Comparison of ENCODE assay signal across 13 cellular contexts in the genomic region with DNA sequence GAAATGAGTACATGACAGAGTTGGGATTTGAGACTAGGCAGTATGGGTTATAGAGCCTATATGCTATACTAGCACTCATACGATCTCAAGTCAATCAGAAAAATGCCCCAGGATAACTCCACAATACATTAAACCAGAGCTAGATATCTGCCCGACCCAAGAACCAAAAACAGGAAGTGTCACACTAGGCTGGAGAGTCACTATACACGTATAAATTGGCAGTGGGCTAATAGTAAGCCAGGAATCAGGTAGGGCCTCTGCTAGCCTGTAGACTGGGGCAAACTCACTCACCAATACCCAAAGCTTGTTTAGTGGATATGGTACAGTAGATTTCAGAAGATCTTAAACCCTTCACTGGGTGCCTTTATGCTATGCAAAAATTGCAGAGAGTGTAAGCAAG. TPM values are rescaled to one million over a fixed set of nuclear protein-coding genes. Genes with fewer than 3 reads are reported as not detected.
DNase-seq lines count a peak whose midpoint lies in the region; ATAC-seq, FAIRE-seq and TF ChIP-seq lines count a peak whose summit lies in the region.
"Had no signal": no experiment of that assay in that cellular context is flagged by ENCODE, and none has a peak within 500 bp of the region (broad histone marks: within the 10 kb centered on the region; RNA-seq: fewer than 3 reads in every experiment).

No MANE protein-coding gene starts in this region.

- peak overlapping the region; percentile 73 for H2AFZ ChIP-seq in GM12878 (ENCODE audit: control insufficient read depth, low read depth, low read length)

- intact Hi-C loops in GM12878 (cut with micrococcal nuclease; ENCODE audit: unreplicated experiment) = loop anchor here (5.0 kb wide), 1 partner anchor 32 kb away; a partner anchor contains a TSS

- TF ChIP-seq EP300 in GM12878 (IDR thresholded peaks at IDR 0.05; ENCODE audit: borderline replicate concordance in 1 of 2, control insufficient read depth in 1 of 2, low read depth in 2 of 2, low read length in 2 of 2) = no peak

- no peak for TF ChIP-seq RAD21 in GM12878 (IDR thresholded peaks at IDR 0.05; ENCODE audit: insufficient read depth, low read depth, low read length)

- H3K27ac ChIP-seq in GM12878 (ENCODE audit: control insufficient read depth, insufficient read depth) = peak overlapping the region; percentile 4; the same call in 1 of the 2 replicates

- H3K4me3 ChIP-seq in GM12878 = 0 out of 2 replicates have a peak overlapping the region, but pooled peaks have one; percentile 7
- H3K4me3 ChIP-seq: body of pancreas, MG63 had no signal

- H3K36me3 ChIP-seq in GM12878 (ENCODE audit: control insufficient read depth in 2 of 2, insufficient read depth in 2 of 2, low read length in 1 of 2) = no peaks in the 10 kb centered on the region
- H3K36me3 ChIP-seq: MG63 had no signal

- no peaks in the 10 kb centered on the region for H3K9me3 ChIP-seq in GM12878 (replicated peaks; ENCODE audit: control insufficient read depth, insufficient read depth, low read length)
- H3K9me3 ChIP-seq: body of pancreas, MG63 had no signal

- no peak for TF ChIP-seq CTCF in GM12878 (IDR thresholded peaks at IDR 0.05 in 2 of 3, conservative IDR thresholded peaks at IDR 0.05 in 1 of 3; ENCODE audit: control insufficient read depth in 2 of 3, extremely low read depth in 1 of 3, insufficient read depth in 1 of 3, low read depth in 3 of 3, low read length in 3 of 3)

- SMC1A ChIA-PET in GM12878 (lab: Charles Lee; ENCODE audit: uncharacterized antibody, unreplicated experiment) = interaction anchor here (0.9 to 1.0 kb wide), 2 partner anchors 9 to 15 kb away, joined by 3 read pairs; no protein-coding TSS in a partner anchor

- TF ChIP-seq POLR2A in GM12878 (IDR thresholded peaks at IDR 0.05; ENCODE audit: low read depth, low read length) = no peak

- no peak overlapping the region for H3K9ac ChIP-seq in GM12878 (ENCODE audit: control insufficient read depth, insufficient read depth, low read length)

- POLR2A ChIA-PET in GM12878 (lab: Charles Lee) = interaction anchor here (0.7 to 1.4 kb wide), 4 partner anchors 9 to 33 kb away, joined by 3 to 6 read pairs (median 4); a partner anchor contains a TSS

- H4K20me1 ChIP-seq in GM12878 (ENCODE audit: control insufficient read depth, insufficient read depth) = no peaks in the 10 kb centered on the region

- H3K4me1 ChIP-seq in GM12878 (ENCODE audit: control insufficient read depth, insufficient read depth, low read length) = peaks cover 8% of the 10 kb centered on the region; the same call in 1 of the 2 replicates
- H3K4me1 ChIP-seq: Caco-2 had no signal

- ATAC-seq in GM18498 (IDR thresholded peaks at IDR 0.05; ENCODE audit: unreplicated experiment) (peak; percentile 79), GM21576 (IDR thresholded peaks at IDR 0.05; ENCODE audit: unreplicated experiment) (peak; percentile 64), GM12878 (peak; percentile 83), SK-N-SH treated with all-trans-retinoic acid at 6 μM for 48 hours (no peak)
- ATAC-seq: body of pancreas had no signal

- FAIRE-seq in GM12878 (lab: Jason Lieb, UNC) = no peak

- WGBS in GM12878 (ENCODE audit: insufficient coverage, insufficient replicate concordance, low lambda C conversion rate, missing lambda C conversion rate) = 13% methylated on average over 3 of the region's 3 CpGs

- peak; percentile 70 for DNase-seq in KBM-7
- no peak for DNase-seq in GM12878 (ENCODE audit: low read depth, low spot score)
- no peak for DNase-seq in AG20443 (ENCODE audit: low spot score)
- no peak for DNase-seq in NCI-H1436 treated with DMSO at 0.1 percent for 48 hours (lab: John Stamatoyannopoulos, UW)
- DNase-seq in DMS79 (lab: John Stamatoyannopoulos, UW) = no peak
- DNase-seq: activated CD8-positive, alpha-beta memory T cell treated with anti-CD3 and anti-CD28 coated beads, Interleukin-2, amount 50 U/mL, for 4 hours; body of pancreas; Caco-2; MG63; NCI-H524 treated with DMSO at 0.1 percent for 48 hours had no signal

- H3K79me2 ChIP-seq in GM12878 (ENCODE audit: control insufficient read depth, insufficient read depth, low read length) = no peaks in the 10 kb centered on the region

- peak overlapping the region; percentile 12 for H3K4me2 ChIP-seq in GM12878 (ENCODE audit: control insufficient read depth, insufficient read depth)

- no peaks in the 10 kb centered on the region for H3K27me3 ChIP-seq in GM12878 (replicated peaks in 1 of 2; ENCODE audit: control insufficient read depth in 2 of 2, insufficient read depth in 2 of 2, low read length in 1 of 2)
- H3K27me3 ChIP-seq: body of pancreas, MG63 had no signal

- in situ Hi-C loops in KBM-7 (cut with MboI; ENCODE audit: low pct_unique_long_range_greater_than_20kb, low sequenced_read_pairs) (no loop called here), GM12878 (cut with MboI) (no loop called here)

- no TSS peak for BruUV-seq in GM12878 (replicated peaks; lab: Mats Ljungman, UMichigan)

- CTCF ChIA-PET in GM12878 (lab: Yijun Ruan, JAX) = interaction anchor here (1.0 to 1.6 kb wide), 2 partner anchors 32 kb away, joined by 3 to 8 read pairs; no protein-coding TSS in a partner anchor

- RAD21 ChIA-PET in GM12878 (lab: Charles Lee; ENCODE audit: unreplicated experiment) = no interaction called here

TF ChIP-seq in GM12878, 131 proteins besides CTCF, POLR2A, EP300 and RAD21 (continues in another document):
- TF ChIP-seq SPI1 (IDR thresholded peaks at IDR 0.05; ENCODE audit: borderline replicate concordance, insufficient read depth, low read depth, low read length) (peak; percentile 95), RFX5 (IDR thresholded peaks at IDR 0.05; ENCODE audit: low read depth, low read length) (no peak)

TF ChIP-seq in SK-N-SH treated with all-trans-retinoic acid at 6 μM for 48 hours, 23 proteins besides CTCF, POLR2A, EP300 and RAD21 (continues in another document):
- TF ChIP-seq, protein P1, sequence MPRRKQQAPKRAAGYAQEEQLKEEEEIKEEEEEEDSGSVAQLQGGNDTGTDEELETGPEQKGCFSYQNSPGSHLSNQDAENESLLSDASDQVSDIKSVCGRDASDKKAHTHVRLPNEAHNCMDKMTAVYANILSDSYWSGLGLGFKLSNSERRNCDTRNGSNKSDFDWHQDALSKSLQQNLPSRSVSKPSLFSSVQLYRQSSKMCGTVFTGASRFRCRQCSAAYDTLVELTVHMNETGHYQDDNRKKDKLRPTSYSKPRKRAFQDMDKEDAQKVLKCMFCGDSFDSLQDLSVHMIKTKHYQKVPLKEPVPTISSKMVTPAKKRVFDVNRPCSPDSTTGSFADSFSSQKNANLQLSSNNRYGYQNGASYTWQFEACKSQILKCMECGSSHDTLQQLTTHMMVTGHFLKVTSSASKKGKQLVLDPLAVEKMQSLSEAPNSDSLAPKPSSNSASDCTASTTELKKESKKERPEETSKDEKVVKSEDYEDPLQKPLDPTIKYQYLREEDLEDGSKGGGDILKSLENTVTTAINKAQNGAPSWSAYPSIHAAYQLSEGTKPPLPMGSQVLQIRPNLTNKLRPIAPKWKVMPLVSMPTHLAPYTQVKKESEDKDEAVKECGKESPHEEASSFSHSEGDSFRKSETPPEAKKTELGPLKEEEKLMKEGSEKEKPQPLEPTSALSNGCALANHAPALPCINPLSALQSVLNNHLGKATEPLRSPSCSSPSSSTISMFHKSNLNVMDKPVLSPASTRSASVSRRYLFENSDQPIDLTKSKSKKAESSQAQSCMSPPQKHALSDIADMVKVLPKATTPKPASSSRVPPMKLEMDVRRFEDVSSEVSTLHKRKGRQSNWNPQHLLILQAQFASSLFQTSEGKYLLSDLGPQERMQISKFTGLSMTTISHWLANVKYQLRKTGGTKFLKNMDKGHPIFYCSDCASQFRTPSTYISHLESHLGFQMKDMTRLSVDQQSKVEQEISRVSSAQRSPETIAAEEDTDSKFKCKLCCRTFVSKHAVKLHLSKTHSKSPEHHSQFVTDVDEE (CRISPR knock-in tag; IDR thresholded peaks at IDR 0.05) = no peak
- TF ChIP-seq ZFP30 (CRISPR knock-in tag; IDR thresholded peaks at IDR 0.05) = no peak
- TF ChIP-seq TOX (CRISPR knock-in tag; IDR thresholded peaks at IDR 0.05; ENCODE audit: borderline replicate concordance) = no peak
- TF ChIP-seq ZFP3 (CRISPR knock-in tag; IDR thresholded peaks at IDR 0.05) = no peak
- TF ChIP-seq TCF4 (CRISPR knock-in tag; IDR thresholded peaks at IDR 0.05; ENCODE audit: borderline replicate concordance) = no peak

RNA-seq across cellular contexts. Expression of a gene that starts 16.2 kb away (rescaled TPM):
- total RNA-seq in GM12878 (2013; cell fraction: nucleolus; rRNA removed) = 381 and 400 TPM in 2 replicates
- total RNA-seq in GM12878 (2014; rRNA removed) (882 and 914 TPM in 2 replicates), GM12878 (2014; rRNA removed; fragmentation: Illumina TruSeq; extraction: Trizol) (587 and 614 TPM in 2 replicates), GM12878 (2021) (833 and 857 TPM in 2 replicates)
- 305 TPM for polyA plus RNA-seq in GM12878 (2011; ENCODE audit: low read depth)
- polyA plus RNA-seq in GM12878 (2011; rRNA removed) (539 and 746 TPM in 2 replicates), GM12878 (2014; fragmentation: Illumina TruSeq; extraction: Trizol) (813 and 914 TPM in 2 replicates), GM12878 (2014; fragmentation: Nextera tagmentation; extraction: Ambion mirVana) (100 to 1,000 TPM; 210 to 317 TPM), GM12878 (2014; rRNA removed) (395 and 419 TPM in 2 replicates), GM12878 (2016; fragmentation: Nextera tagmentation; extraction: Ambion mirVana) (1,000 to 10,000 TPM; 1,072 to 1,104 TPM)
- polyA plus RNA-seq in GM12878 (2011; cell fraction: cytosol; rRNA removed) = 257 and 279 TPM in 2 replicates
- 430 and 448 TPM in 2 replicates for polyA plus RNA-seq in GM12878 (2011; cell fraction: nucleus; rRNA removed)
- 329 and 416 TPM in 2 replicates for polyA plus RNA-seq in GM12878 (2012)
- polyA minus RNA-seq in GM12878 (2011; rRNA and poly(A)+ RNA removed) = 464 and 599 TPM in 2 replicates
- polyA minus RNA-seq in GM12878 (2011; cell fraction: cytosol; rRNA and poly(A)+ RNA removed) = 431 and 495 TPM in 2 replicates
- 238 and 372 TPM in 2 replicates for polyA minus RNA-seq in GM12878 (2011; cell fraction: nucleus; rRNA and poly(A)+ RNA removed)

RNA-seq across cellular contexts. Expression of a gene that starts 33.0 kb away (rescaled TPM):
- 77.1 and 90.7 TPM in 2 replicates for total RNA-seq in GM12878 (2013; cell fraction: nucleolus; rRNA removed)
- total RNA-seq in GM12878 (2014; rRNA removed) (35.0 and 35.8 TPM in 2 replicates), GM12878 (2014; rRNA removed; fragmentation: Illumina TruSeq; extraction: Trizol) (35.3 and 35.9 TPM in 2 replicates), GM12878 (2021) (42.2 and 42.8 TPM in 2 replicates)
- polyA plus RNA-seq in GM12878 (2011; ENCODE audit: low read depth) = 13.7 TPM
- polyA plus RNA-seq in GM12878 (2011; rRNA removed) (86.8 and 113 TPM in 2 replicates), GM12878 (2014; fragmentation: Illumina TruSeq; extraction: Trizol) (39.3 and 51.6 TPM in 2 replicates), GM12878 (2014; fragmentation: Nextera tagmentation; extraction: Ambion mirVana) (10 to 100 TPM; 27.3 to 29.4 TPM), GM12878 (2014; rRNA removed) (27.4 and 34.4 TPM in 2 replicates), GM12878 (2016; fragmentation: Nextera tagmentation; extraction: Ambion mirVana) (10 to 100 TPM; 40.2 to 45.8 TPM)
- polyA plus RNA-seq in GM12878 (2011; cell fraction: cytosol; rRNA removed) = 28.1 and 37.7 TPM in 2 replicates
- 57.0 and 82.2 TPM in 2 replicates for polyA plus RNA-seq in GM12878 (2011; cell fraction: nucleus; rRNA removed)
- 18.9 and 25.7 TPM in 2 replicates for polyA plus RNA-seq in GM12878 (2012)
- polyA minus RNA-seq in GM12878 (2011; rRNA and poly(A)+ RNA removed) = 69.0 and 135 TPM in 2 replicates
- polyA minus RNA-seq in GM12878 (2011; cell fraction: cytosol; rRNA and poly(A)+ RNA removed) = 23.0 TPM in 2 replicates
- polyA minus RNA-seq in GM12878 (2011; cell fraction: nucleus; rRNA and poly(A)+ RNA removed) = 55.5 and 76.3 TPM in 2 replicates
